11 cellular contexts compared by ENCODE assay signal in the genomic region with DNA sequence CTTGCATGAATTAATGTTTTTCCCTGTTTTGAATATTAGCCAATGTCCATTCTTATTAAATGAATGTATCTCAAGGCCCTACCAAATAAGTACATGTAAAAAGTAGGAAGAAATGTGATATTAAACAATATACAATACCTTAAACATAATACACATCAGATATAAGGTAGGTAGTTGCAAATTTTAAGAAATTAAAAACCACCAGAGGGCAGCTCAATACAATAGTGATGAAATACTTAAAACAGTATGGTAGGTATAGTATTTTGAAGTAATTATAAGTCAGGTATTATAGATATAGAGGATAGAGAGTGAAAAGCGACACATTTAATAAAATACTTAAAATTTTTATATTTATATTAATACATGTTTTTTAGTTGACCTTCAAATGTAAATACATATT. TPM values are rescaled to one million over a fixed set of nuclear protein-coding genes. Genes with fewer than 3 reads are reported as not detected.
DNase-seq lines count a peak whose midpoint lies in the region; ATAC-seq and TF ChIP-seq lines count a peak whose summit lies in the region.
"Had no signal": no experiment of that assay in that cellular context is flagged by ENCODE, and none has a peak within 500 bp of the region (broad histone marks: within the 10 kb centered on the region; RNA-seq: fewer than 3 reads in every experiment).

No MANE protein-coding gene starts in this region.

- H3K27me3 Mint-ChIP-seq in mesothelial cell of epicardium (ENCODE audit: low read depth): no peaks in the 10 kb centered on the region
- H3K27me3 Mint-ChIP-seq in activated T-helper 2 cell treated with anti-CD3 and anti-CD28 coated beads, Interferon-gamma antibody, Interleukin-2, Interleukin-4, amounts not matched to agents 10 μg/mL and 5 μg/mL and 100 μg/mL, durations not matched to agents 14 hours and 24 hours and 36 hours (ENCODE audit: low read depth): no peaks in the 10 kb centered on the region

- intact Hi-C loops in activated T-helper 2 cell treated with anti-CD3 and anti-CD28 coated beads, Interferon-gamma antibody, Interleukin-2, Interleukin-4, amounts not matched to agents 10 μg/mL and 5 μg/mL and 100 μg/mL, durations not matched to agents 14 hours and 24 hours and 36 hours (cut with micrococcal nuclease): no loop called here
- intact Hi-C loops in posterior cingulate gyrus (cut with DNase I): no loop called here

- peak; percentile 4 for DNase-seq in M059J (ENCODE audit: low read depth)
- peak; percentile 5 to 26 for DNase-seq in T47D (ENCODE audit: low read depth in 1 of 2, low spot score in 1 of 2)
- DNase-seq in mesothelial cell of epicardium (ENCODE audit: low spot score in 2 of 2, unreplicated experiment in 2 of 2): no peak
- DNase-seq in activated T-helper 2 cell treated with anti-CD3 and anti-CD28 coated beads, Interferon-gamma antibody, Interleukin-2, Interleukin-4, amounts not matched to agents 10 μg/mL and 5 μg/mL and 100 μg/mL, durations not matched to agents 14 hours and 24 hours and 36 hours (ENCODE audit: low spot score): no peak
- no peak for DNase-seq in posterior cingulate gyrus
- no peak for DNase-seq in H4 (ENCODE audit: low spot score)
- DNase-seq: PC-9; stimulated activated naive CD8-positive, alpha-beta T cell treated with anti-CD3 and anti-CD28 coated beads, Interleukin-15, Interleukin-2, amounts not matched to agents 100 U/mL and 50 U/mL, for 24 hours had no signal

- H3K9me3 Mint-ChIP-seq in mesothelial cell of epicardium: peaks cover 28% of the 10 kb centered on the region
- H3K9me3 Mint-ChIP-seq in activated T-helper 2 cell treated with anti-CD3 and anti-CD28 coated beads, Interferon-gamma antibody, Interleukin-2, Interleukin-4, amounts not matched to agents 10 μg/mL and 5 μg/mL and 100 μg/mL, durations not matched to agents 14 hours and 24 hours and 36 hours: no peaks in the 10 kb centered on the region

- no peaks in the 10 kb centered on the region for H3K4me1 Mint-ChIP-seq in mesothelial cell of epicardium
- H3K4me1 Mint-ChIP-seq in activated T-helper 2 cell treated with anti-CD3 and anti-CD28 coated beads, Interferon-gamma antibody, Interleukin-2, Interleukin-4, amounts not matched to agents 10 μg/mL and 5 μg/mL and 100 μg/mL, durations not matched to agents 14 hours and 24 hours and 36 hours (ENCODE audit: low read depth): no peaks in the 10 kb centered on the region

- H3K9me2 ChIP-seq in DOHH2 (replicated peaks; ENCODE audit: control insufficient read depth, low read length): no peaks in the 10 kb centered on the region

- H3K4me1 ChIP-seq in DOHH2 (ENCODE audit: control insufficient read depth, low read length): no peaks in the 10 kb centered on the region

- no peak overlapping the region for H3K27ac Mint-ChIP-seq in mesothelial cell of epicardium
- H3K27ac Mint-ChIP-seq in activated T-helper 2 cell treated with anti-CD3 and anti-CD28 coated beads, Interferon-gamma antibody, Interleukin-2, Interleukin-4, amounts not matched to agents 10 μg/mL and 5 μg/mL and 100 μg/mL, durations not matched to agents 14 hours and 24 hours and 36 hours: no peak overlapping the region

- H3K36me3 ChIP-seq in DOHH2 (ENCODE audit: control insufficient read depth, low read length): no peaks in the 10 kb centered on the region

- TF ChIP-seq CTCF in DOHH2 (IDR thresholded peaks at IDR 0.05; ENCODE audit: low read depth, low read length, poor library complexity, severe bottlenecking) (peak; percentile 45), mesothelial cell of epicardium (IDR thresholded peaks at IDR 0.05; ENCODE audit: unreplicated experiment) (peak; percentile 15)

- H3F3A ChIP-seq in DOHH2 (ENCODE audit: control insufficient read depth, insufficient read depth): no peaks in the 10 kb centered on the region

- no peak for ATAC-seq in HG02981 (IDR thresholded peaks at IDR 0.05; ENCODE audit: unreplicated experiment)
- ATAC-seq: stimulated activated naive CD8-positive, alpha-beta T cell treated with anti-CD3 and anti-CD28 coated beads, Interleukin-15, Interleukin-2, amounts not matched to agents 100 U/mL and 50 U/mL, for 24 hours had no signal

- H3K4me3 Mint-ChIP-seq in mesothelial cell of epicardium: no peak overlapping the region
- H3K4me3 Mint-ChIP-seq in activated T-helper 2 cell treated with anti-CD3 and anti-CD28 coated beads, Interferon-gamma antibody, Interleukin-2, Interleukin-4, amounts not matched to agents 10 μg/mL and 5 μg/mL and 100 μg/mL, durations not matched to agents 14 hours and 24 hours and 36 hours (ENCODE audit: low read depth): no peak overlapping the region

- no peak overlapping the region for H3K4me3 ChIP-seq in DOHH2 (ENCODE audit: low read length)
- H3K4me3 ChIP-seq: PC-9 had no signal

- H3K4me2 ChIP-seq in DOHH2 (ENCODE audit: low read length): no peak overlapping the region
- H3K4me2 ChIP-seq: PC-9 had no signal

- H3K9me3 ChIP-seq in DOHH2 (ENCODE audit: control insufficient read depth, insufficient read depth, low read length): no peaks in the 10 kb centered on the region

- H3K79me2 ChIP-seq in DOHH2 (ENCODE audit: control insufficient read depth, low read length): no peaks in the 10 kb centered on the region

- in situ Hi-C loops in T47D (cut with HindIII; ENCODE audit: low pct_unique_long_range_greater_than_20kb, low sequenced_read_pairs): no loop called here

- H4K20me1 ChIP-seq in DOHH2 (ENCODE audit: control insufficient read depth, insufficient read depth, low read depth, low read length): no peaks in the 10 kb centered on the region

- no peak overlapping the region for H3K27ac ChIP-seq in DOHH2 (ENCODE audit: low read depth, low read length)
- H3K27ac ChIP-seq: HL-60, PC-9 had no signal

- 0 out of 2 replicates have a peak, but pooled peaks cover 2% of the 10 kb centered on the region for H3K27me3 ChIP-seq in DOHH2 (ENCODE audit: control insufficient read depth, low read length)

- peaks cover 2% of the 10 kb centered on the region for H3K36me3 Mint-ChIP-seq in mesothelial cell of epicardium
- H3K36me3 Mint-ChIP-seq in activated T-helper 2 cell treated with anti-CD3 and anti-CD28 coated beads, Interferon-gamma antibody, Interleukin-2, Interleukin-4, amounts not matched to agents 10 μg/mL and 5 μg/mL and 100 μg/mL, durations not matched to agents 14 hours and 24 hours and 36 hours (ENCODE audit: low read depth): no peaks in the 10 kb centered on the region

RNA-seq across cellular contexts. Expression of a gene that starts 43.6 kb away (rescaled TPM):
- 3.9 and 6.5 TPM in 2 replicates for total RNA-seq in M059J (2014; rRNA removed; shearing (Covaris generic))
- total RNA-seq in mesothelial cell of epicardium: 64.6 to 70.4 TPM (median 68.5 TPM) in 3 replicates
- total RNA-seq in activated T-helper 2 cell treated with anti-CD3 and anti-CD28 coated beads, Interferon-gamma antibody, Interleukin-2, Interleukin-4, amounts not matched to agents 10 μg/mL and 5 μg/mL and 100 μg/mL, durations not matched to agents 14 hours and 24 hours and 36 hours: 2.1 and 2.2 TPM in 2 replicates
- total RNA-seq in H4 (2014; rRNA removed; shearing (Covaris generic)): 9.9 and 14.0 TPM in 2 replicates

Comparison
In these comparisons a context has a peak if more than half of its experiments do, and no peak if none do; other contexts are left out.
1. DNase-seq: peak in M059J (single experiment) and T47D (2 of 2); none in mesothelial cell of epicardium (0 of 2), activated T-helper 2 cell treated with anti-CD3 and anti-CD28 coated beads, Interferon-gamma antibody, Interleukin-2, Interleukin-4, amounts not matched to agents 10 μg/mL and 5 μg/mL and 100 μg/mL, durations not matched to agents 14 hours and 24 hours and 36 hours (single experiment), posterior cingulate gyrus (0 of 10) and H4 (single experiment).